ENCODE assay signal across 1 cellular context in genomic region chr1:11838349-11839272, GRCh38.
A peak's percentile ranks its signal among the peaks of the same experiment; 100 is the strongest.
TF ChIP-seq lines count a peak whose summit lies in the region.

No MANE protein-coding gene starts in this region.

TF ChIP-seq in HepG2, 621 proteins besides CTCF, POLR2A, EP300 and RAD21 (continued from another document and continues in another):
- TF ChIP-seq, protein P1, sequence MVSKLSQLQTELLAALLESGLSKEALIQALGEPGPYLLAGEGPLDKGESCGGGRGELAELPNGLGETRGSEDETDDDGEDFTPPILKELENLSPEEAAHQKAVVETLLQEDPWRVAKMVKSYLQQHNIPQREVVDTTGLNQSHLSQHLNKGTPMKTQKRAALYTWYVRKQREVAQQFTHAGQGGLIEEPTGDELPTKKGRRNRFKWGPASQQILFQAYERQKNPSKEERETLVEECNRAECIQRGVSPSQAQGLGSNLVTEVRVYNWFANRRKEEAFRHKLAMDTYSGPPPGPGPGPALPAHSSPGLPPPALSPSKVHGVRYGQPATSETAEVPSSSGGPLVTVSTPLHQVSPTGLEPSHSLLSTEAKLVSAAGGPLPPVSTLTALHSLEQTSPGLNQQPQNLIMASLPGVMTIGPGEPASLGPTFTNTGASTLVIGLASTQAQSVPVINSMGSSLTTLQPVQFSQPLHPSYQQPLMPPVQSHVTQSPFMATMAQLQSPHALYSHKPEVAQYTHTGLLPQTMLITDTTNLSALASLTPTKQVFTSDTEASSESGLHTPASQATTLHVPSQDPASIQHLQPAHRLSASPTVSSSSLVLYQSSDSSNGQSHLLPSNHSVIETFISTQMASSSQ (IDR thresholded peaks at IDR 0.05; ENCODE audit: low read depth) = no peak
- TF ChIP-seq, protein P1 (CRISPR knock-in tag; IDR thresholded peaks at IDR 0.05; ENCODE audit: borderline replicate concordance) = no peak
- TF ChIP-seq ZNF577 (CRISPR knock-in tag; IDR thresholded peaks at IDR 0.05; ENCODE audit: borderline replicate concordance, low read depth) (no peak), ZNF251 (CRISPR knock-in tag; IDR thresholded peaks at IDR 0.05) (no peak), FOXA1 (IDR thresholded peaks at IDR 0.05) (no peak), FOXA1 (CRISPR knock-in tag; IDR thresholded peaks at IDR 0.05) (0 out of 2 replicates have a peak, but pooled peaks have one; percentile 10), ZSCAN29 (CRISPR knock-in tag; conservative IDR thresholded peaks at IDR 0.05) (no peak), ZNF30 (CRISPR knock-in tag; IDR thresholded peaks at IDR 0.05) (no peak), ZNF563 (CRISPR knock-in tag; IDR thresholded peaks at IDR 0.05) (no peak), NKX3-1 (CRISPR knock-in tag; IDR thresholded peaks at IDR 0.05) (no peak), ZBTB8A (CRISPR knock-in tag; IDR thresholded peaks at IDR 0.05; ENCODE audit: borderline replicate concordance, low read depth) (no peak), NFE2L2 (IDR thresholded peaks at IDR 0.05; ENCODE audit: low read length) (no peak), ZNF746 (CRISPR knock-in tag; IDR thresholded peaks at IDR 0.05) (no peak), ZNF878 (CRISPR knock-in tag; IDR thresholded peaks at IDR 0.05) (no peak), HCFC1 (IDR thresholded peaks at IDR 0.05; ENCODE audit: low read depth, low read length) (no peak), ZNF619 (CRISPR knock-in tag; IDR thresholded peaks at IDR 0.05) (no peak), ATF7 (IDR thresholded peaks at IDR 0.05) (no peak), ATF7 (CRISPR knock-in tag; IDR thresholded peaks at IDR 0.05) (no peak), NRL (CRISPR knock-in tag; IDR thresholded peaks at IDR 0.05; ENCODE audit: borderline replicate concordance) (peak; percentile 58), CREM (IDR thresholded peaks at IDR 0.05) (no peak), CREM (CRISPR knock-in tag; IDR thresholded peaks at IDR 0.05) (no peak), ZNF883 (CRISPR knock-in tag; IDR thresholded peaks at IDR 0.05; ENCODE audit: not compliant biosample characterization) (no peak), ATF3 (CRISPR knock-in tag; IDR thresholded peaks at IDR 0.05) (no peak), MLXIP (CRISPR knock-in tag; IDR thresholded peaks at IDR 0.05; ENCODE audit: borderline replicate concordance) (no peak), ISX (CRISPR knock-in tag; conservative IDR thresholded peaks at IDR 0.05) (no peak), ZFY (CRISPR knock-in tag; IDR thresholded peaks at IDR 0.05) (no peak), ATRX (CRISPR knock-in tag; IDR thresholded peaks at IDR 0.05; ENCODE audit: borderline replicate concordance) (no peak), ZSCAN5A (CRISPR knock-in tag; IDR thresholded peaks at IDR 0.05; ENCODE audit: borderline replicate concordance) (no peak), NR0B2 (CRISPR knock-in tag; IDR thresholded peaks at IDR 0.05) (no peak), RXRB (CRISPR knock-in tag; IDR thresholded peaks at IDR 0.05; ENCODE audit: borderline replicate concordance) (peak; percentile 41; the same call in 1 of the 2 replicates), XBP1 (CRISPR knock-in tag; IDR thresholded peaks at IDR 0.05) (no peak), TARDBP (CRISPR knock-in tag; IDR thresholded peaks at IDR 0.05) (0 out of 2 replicates have a peak, but pooled peaks have one; percentile 23), ISL2 (CRISPR knock-in tag; IDR thresholded peaks at IDR 0.05) (no peak), HOXD1 (CRISPR knock-in tag; IDR thresholded peaks at IDR 0.05) (no peak), ZNF274 (CRISPR knock-in tag; IDR thresholded peaks at IDR 0.05) (no peak; the same call in 1 of the 2 replicates), RXRA (CRISPR knock-in tag; IDR thresholded peaks at IDR 0.05) (peak; percentile 17; the same call in 1 of the 2 replicates), IRF2 (CRISPR knock-in tag; IDR thresholded peaks at IDR 0.05) (peak; percentile 75)
- TF ChIP-seq, protein P2, sequence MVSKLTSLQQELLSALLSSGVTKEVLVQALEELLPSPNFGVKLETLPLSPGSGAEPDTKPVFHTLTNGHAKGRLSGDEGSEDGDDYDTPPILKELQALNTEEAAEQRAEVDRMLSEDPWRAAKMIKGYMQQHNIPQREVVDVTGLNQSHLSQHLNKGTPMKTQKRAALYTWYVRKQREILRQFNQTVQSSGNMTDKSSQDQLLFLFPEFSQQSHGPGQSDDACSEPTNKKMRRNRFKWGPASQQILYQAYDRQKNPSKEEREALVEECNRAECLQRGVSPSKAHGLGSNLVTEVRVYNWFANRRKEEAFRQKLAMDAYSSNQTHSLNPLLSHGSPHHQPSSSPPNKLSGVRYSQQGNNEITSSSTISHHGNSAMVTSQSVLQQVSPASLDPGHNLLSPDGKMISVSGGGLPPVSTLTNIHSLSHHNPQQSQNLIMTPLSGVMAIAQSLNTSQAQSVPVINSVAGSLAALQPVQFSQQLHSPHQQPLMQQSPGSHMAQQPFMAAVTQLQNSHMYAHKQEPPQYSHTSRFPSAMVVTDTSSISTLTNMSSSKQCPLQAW (CRISPR knock-in tag; IDR thresholded peaks at IDR 0.05) = peak; percentile 24; the same call in 1 of the 2 replicates
- TF ChIP-seq, protein P3, sequence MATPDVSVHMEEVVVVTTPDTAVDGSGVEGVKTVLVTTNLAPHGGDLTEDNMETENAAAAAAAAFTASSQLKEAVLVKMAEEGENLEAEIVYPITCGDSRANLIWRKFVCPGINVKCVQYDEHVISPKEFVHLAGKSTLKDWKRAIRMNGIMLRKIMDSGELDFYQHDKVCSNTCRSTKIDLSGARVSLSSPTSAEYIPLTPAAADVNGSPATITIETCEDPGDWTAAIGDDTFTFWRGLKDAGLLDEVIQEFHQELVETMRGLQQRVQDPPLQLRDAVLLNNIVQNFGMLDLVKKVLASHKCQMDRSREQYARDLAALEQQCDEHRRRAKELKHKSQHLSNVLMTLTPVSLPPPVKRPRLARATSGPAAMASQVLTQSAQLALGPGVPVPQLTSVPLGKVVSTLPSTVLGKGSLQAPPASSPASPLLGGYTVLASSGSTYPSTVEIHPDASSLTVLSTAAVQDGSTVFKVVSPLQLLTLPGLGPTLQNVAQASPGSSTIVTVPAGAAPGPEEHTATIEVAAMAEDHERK (CRISPR knock-in tag; IDR thresholded peaks at IDR 0.05; ENCODE audit: low read depth) = no peak
- TF ChIP-seq, protein P4, sequence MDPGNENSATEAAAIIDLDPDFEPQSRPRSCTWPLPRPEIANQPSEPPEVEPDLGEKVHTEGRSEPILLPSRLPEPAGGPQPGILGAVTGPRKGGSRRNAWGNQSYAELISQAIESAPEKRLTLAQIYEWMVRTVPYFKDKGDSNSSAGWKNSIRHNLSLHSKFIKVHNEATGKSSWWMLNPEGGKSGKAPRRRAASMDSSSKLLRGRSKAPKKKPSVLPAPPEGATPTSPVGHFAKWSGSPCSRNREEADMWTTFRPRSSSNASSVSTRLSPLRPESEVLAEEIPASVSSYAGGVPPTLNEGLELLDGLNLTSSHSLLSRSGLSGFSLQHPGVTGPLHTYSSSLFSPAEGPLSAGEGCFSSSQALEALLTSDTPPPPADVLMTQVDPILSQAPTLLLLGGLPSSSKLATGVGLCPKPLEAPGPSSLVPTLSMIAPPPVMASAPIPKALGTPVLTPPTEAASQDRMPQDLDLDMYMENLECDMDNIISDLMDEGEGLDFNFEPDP (CRISPR knock-in tag; conservative IDR thresholded peaks at IDR 0.05) = no peak
- TF ChIP-seq, protein P5, sequence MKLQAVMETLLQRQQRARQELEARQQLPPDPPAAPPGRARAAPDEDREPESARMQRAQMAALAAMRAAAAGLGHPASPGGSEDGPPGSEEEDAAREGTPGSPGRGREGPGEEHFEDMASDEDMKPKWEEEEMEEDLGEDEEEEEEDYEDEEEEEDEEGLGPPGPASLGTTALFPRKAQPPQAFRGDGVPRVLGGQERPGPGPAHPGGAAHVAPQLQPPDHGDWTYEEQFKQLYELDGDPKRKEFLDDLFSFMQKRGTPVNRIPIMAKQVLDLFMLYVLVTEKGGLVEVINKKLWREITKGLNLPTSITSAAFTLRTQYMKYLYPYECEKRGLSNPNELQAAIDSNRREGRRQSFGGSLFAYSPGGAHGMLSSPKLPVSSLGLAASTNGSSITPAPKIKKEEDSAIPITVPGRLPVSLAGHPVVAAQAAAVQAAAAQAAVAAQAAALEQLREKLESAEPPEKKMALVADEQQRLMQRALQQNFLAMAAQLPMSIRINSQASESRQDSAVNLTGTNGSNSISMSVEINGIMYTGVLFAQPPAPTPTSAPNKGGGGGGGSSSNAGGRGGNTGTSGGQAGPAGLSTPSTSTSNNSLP (IDR thresholded peaks at IDR 0.05; ENCODE audit: low read depth, low read length) = no peak
